1 cellular context compared by ENCODE assay signal in the genomic region with DNA sequence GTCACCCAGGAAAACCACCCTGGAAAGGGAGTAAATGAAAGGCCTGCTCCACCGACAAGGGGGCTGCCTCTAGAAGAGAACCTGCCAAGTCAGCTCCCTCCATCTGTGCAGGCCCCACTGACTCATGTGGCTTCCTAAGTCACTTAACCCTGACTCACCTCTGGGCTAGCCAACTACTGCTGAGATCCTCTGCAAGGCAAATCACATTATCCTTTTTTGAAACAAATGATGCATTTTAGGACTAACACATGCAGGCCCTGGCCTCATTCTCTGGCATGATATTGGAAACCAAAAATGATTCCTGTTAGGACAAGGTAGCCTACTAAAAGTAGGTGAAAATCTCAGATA.
TF ChIP-seq lines count a peak whose summit lies in the region.

No MANE protein-coding gene starts in this region.

TF ChIP-seq in GM12878, 131 proteins besides CTCF, POLR2A, EP300 and RAD21 (continued from another document):
- TF ChIP-seq, protein P1, sequence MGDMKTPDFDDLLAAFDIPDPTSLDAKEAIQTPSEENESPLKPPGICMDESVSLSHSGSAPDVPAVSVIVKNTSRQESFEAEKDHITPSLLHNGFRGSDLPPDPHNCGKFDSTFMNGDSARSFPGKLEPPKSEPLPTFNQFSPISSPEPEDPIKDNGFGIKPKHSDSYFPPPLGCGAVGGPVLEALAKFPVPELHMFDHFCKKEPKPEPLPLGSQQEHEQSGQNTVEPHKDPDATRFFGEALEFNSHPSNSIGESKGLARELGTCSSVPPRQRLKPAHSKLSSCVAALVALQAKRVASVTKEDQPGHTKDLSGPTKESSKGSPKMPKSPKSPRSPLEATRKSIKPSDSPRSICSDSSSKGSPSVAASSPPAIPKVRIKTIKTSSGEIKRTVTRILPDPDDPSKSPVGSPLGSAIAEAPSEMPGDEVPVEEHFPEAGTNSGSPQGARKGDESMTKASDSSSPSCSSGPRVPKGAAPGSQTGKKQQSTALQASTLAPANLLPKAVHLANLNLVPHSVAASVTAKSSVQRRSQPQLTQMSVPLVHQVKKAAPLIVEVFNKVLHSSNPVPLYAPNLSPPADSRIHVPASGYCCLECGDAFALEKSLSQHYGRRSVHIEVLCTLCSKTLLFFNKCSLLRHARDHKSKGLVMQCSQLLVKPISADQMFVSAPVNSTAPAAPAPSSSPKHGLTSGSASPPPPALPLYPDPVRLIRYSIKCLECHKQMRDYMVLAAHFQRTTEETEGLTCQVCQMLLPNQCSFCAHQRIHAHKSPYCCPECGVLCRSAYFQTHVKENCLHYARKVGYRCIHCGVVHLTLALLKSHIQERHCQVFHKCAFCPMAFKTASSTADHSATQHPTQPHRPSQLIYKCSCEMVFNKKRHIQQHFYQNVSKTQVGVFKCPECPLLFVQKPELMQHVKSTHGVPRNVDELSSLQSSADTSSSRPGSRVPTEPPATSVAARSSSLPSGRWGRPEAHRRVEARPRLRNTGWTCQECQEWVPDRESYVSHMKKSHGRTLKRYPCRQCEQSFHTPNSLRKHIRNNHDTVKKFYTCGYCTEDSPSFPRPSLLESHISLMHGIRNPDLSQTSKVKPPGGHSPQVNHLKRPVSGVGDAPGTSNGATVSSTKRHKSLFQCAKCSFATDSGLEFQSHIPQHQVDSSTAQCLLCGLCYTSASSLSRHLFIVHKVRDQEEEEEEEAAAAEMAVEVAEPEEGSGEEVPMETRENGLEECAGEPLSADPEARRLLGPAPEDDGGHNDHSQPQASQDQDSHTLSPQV (IDR thresholded peaks at IDR 0.05): no peak
- TF ChIP-seq BRCA1 (IDR thresholded peaks at IDR 0.05; ENCODE audit: low read depth, low read length): no peak
- TF ChIP-seq NFIC (IDR thresholded peaks at IDR 0.05; ENCODE audit: low read depth, low read length): no peak
- TF ChIP-seq, protein P2, sequence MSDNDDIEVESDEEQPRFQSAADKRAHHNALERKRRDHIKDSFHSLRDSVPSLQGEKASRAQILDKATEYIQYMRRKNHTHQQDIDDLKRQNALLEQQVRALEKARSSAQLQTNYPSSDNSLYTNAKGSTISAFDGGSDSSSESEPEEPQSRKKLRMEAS (IDR thresholded peaks at IDR 0.05; ENCODE audit: low read depth, low read length): no peak
- no peak for TF ChIP-seq SMARCA5 (IDR thresholded peaks at IDR 0.05)
- no peak for TF ChIP-seq SUPT20H (IDR thresholded peaks at IDR 0.05; ENCODE audit: borderline replicate concordance, control insufficient read depth, low read depth, low read length)
